ENCODE assay signal across 8 cellular contexts in genomic region chr17:8630802-8631553, GRCh38. TPM values are rescaled to one million over a fixed set of nuclear protein-coding genes. Genes with fewer than 3 reads are reported as not detected.
DNase-seq lines count a peak whose midpoint lies in the region; ATAC-seq and TF ChIP-seq lines count a peak whose summit lies in the region.

No MANE protein-coding gene starts in this region.

- peaks cover 34% of the 10 kb centered on the region for H3K79me2 ChIP-seq in osteoblast (ENCODE audit: insufficient read depth, low read length)

- intact Hi-C loops in head of caudate nucleus (cut with DNase I): loop anchor here (5.0 kb wide), 1 partner anchor 194 kb away; the partner anchor contains the start of gene NDEL1

- peak; percentile 99 for DNase-seq in G401 (ENCODE audit: low spot score)
- DNase-seq in HFF-Myc (ENCODE audit: extremely low read depth, low read depth): peak; percentile 99
- peak; percentile 86 for DNase-seq in MV-4-11 (lab: John Stamatoyannopoulos, UW)
- peak; percentile 95 for DNase-seq in activated naive CD8-positive, alpha-beta T cell treated with anti-CD3 and anti-CD28 coated beads for 36 hours
- DNase-seq in head of caudate nucleus: peak; percentile 98 to 100 (median 99)
- DNase-seq in osteoblast (ENCODE audit: insufficient read length, low spot score, missing footprints): peak; percentile 100

- H4K20me1 ChIP-seq in osteoblast (ENCODE audit: insufficient read depth, low read length): peaks cover 7% of the 10 kb centered on the region

- H3K27me3 ChIP-seq in osteoblast (ENCODE audit: insufficient read depth, low read length) (peaks cover 14% of the 10 kb centered on the region), thymus (ENCODE audit: control insufficient read depth, insufficient read depth) (peaks cover 42% of the 10 kb centered on the region)

- H2AFZ ChIP-seq in osteoblast (ENCODE audit: low read length): peak overlapping the region; percentile 86

- ATAC-seq in SK-N-SH treated with all-trans-retinoic acid at 6 μM for 48 hours: peak; percentile 96

- under 1% methylated on average over 85 of the region's 85 CpGs for WGBS in thymus

- peak overlapping the region; percentile 95 for H3K4me3 Mint-ChIP-seq in activated naive CD8-positive, alpha-beta T cell treated with anti-CD3 and anti-CD28 coated beads for 36 hours

- no peaks in the 10 kb centered on the region for H3K9me3 Mint-ChIP-seq in activated naive CD8-positive, alpha-beta T cell treated with anti-CD3 and anti-CD28 coated beads for 36 hours

- H3K27ac Mint-ChIP-seq in activated naive CD8-positive, alpha-beta T cell treated with anti-CD3 and anti-CD28 coated beads for 36 hours: no peak overlapping the region

- peak overlapping the region; percentile 70 for H3K4me3 ChIP-seq in HFF-Myc (replicated peaks; ENCODE audit: low read depth, low read length)
- peak overlapping the region; percentile 95 for H3K4me3 ChIP-seq in osteoblast (ENCODE audit: insufficient read depth, low read length)
- H3K4me3 ChIP-seq in thymus (ENCODE audit: low read length): peak overlapping the region; percentile 52

- TF ChIP-seq CTCF in HFF-Myc (IDR thresholded peaks at IDR 0.05; ENCODE audit: low read depth, low read length, missing control alignments) (no peak), osteoblast (IDR thresholded peaks at IDR 0.05; ENCODE audit: extremely low read depth, low read depth, low read length) (no peak)

- H3K27ac ChIP-seq in osteoblast (ENCODE audit: low read depth, low read length): peak overlapping the region; percentile 37
- peak overlapping the region; percentile 15 for H3K27ac ChIP-seq in thymus (ENCODE audit: low read depth)

- peaks cover 9% of the 10 kb centered on the region for H3K4me1 Mint-ChIP-seq in activated naive CD8-positive, alpha-beta T cell treated with anti-CD3 and anti-CD28 coated beads for 36 hours

- H3K36me3 Mint-ChIP-seq in activated naive CD8-positive, alpha-beta T cell treated with anti-CD3 and anti-CD28 coated beads for 36 hours: no peaks in the 10 kb centered on the region

- H3K4me1 ChIP-seq in osteoblast (ENCODE audit: insufficient read depth, low read length) (peaks cover 11% of the 10 kb centered on the region), thymus (ENCODE audit: control insufficient read depth, insufficient read depth, low read length) (peaks cover 13% of the 10 kb centered on the region)

- H3K27me3 Mint-ChIP-seq in activated naive CD8-positive, alpha-beta T cell treated with anti-CD3 and anti-CD28 coated beads for 36 hours: peaks cover 68% of the 10 kb centered on the region

- in situ Hi-C loops in G401 (cut with HindIII; ENCODE audit: low sequenced_read_pairs): no loop called here

- H3K9me3 ChIP-seq in osteoblast (ENCODE audit: low read depth, low read length) (no peaks in the 10 kb centered on the region), thymus (ENCODE audit: control insufficient read depth) (no peaks in the 10 kb centered on the region)

- H3K4me2 ChIP-seq in osteoblast (ENCODE audit: insufficient read depth, low read length): peak overlapping the region; percentile 96

- no peaks in the 10 kb centered on the region for H3K36me3 ChIP-seq in osteoblast (ENCODE audit: insufficient read depth, low read length)
- H3K36me3 ChIP-seq in thymus (ENCODE audit: control insufficient read depth, insufficient read depth): no peaks in the 10 kb centered on the region

TF ChIP-seq in SK-N-SH treated with all-trans-retinoic acid at 6 μM for 48 hours, 23 proteins besides CTCF, POLR2A, EP300 and RAD21:
- TF ChIP-seq TSHZ2 (CRISPR knock-in tag; IDR thresholded peaks at IDR 0.05) (peak; percentile 90), OSR1 (CRISPR knock-in tag; IDR thresholded peaks at IDR 0.05) (no peak), ZFP3 (CRISPR knock-in tag; IDR thresholded peaks at IDR 0.05) (0 out of 2 replicates have a peak, but pooled peaks have one; percentile 57), SNAI2 (CRISPR knock-in tag; IDR thresholded peaks at IDR 0.05) (peak; percentile 25; the same call in 1 of the 2 replicates), ESRRG (CRISPR knock-in tag; IDR thresholded peaks at IDR 0.05) (no peak)

RNA-seq across cellular contexts. Expression of gene MYH10, which starts 0.5 kb away (rescaled TPM):
- 57.8 and 147 TPM in 2 replicates for total RNA-seq in G401 (2014; rRNA removed; shearing (Covaris generic))
- 10 to 100 TPM; 20.1 to 22.3 TPM for total RNA-seq in activated naive CD8-positive, alpha-beta T cell treated with anti-CD3 and anti-CD28 coated beads for 36 hours
- total RNA-seq in osteoblast: 40.9 and 41.5 TPM in 2 replicates
- 4.2 TPM for polyA plus RNA-seq in thymus

Comparison
In these comparisons a context has a peak if more than half of its experiments do, and no peak if none do; other contexts are left out.
1. Peak in every context shown above with its lines: DNase-seq, ATAC-seq, H3K4me3 ChIP-seq and H3K27ac ChIP-seq.